Comparison of ENCODE assay signal across 13 cellular contexts in the genomic region with DNA sequence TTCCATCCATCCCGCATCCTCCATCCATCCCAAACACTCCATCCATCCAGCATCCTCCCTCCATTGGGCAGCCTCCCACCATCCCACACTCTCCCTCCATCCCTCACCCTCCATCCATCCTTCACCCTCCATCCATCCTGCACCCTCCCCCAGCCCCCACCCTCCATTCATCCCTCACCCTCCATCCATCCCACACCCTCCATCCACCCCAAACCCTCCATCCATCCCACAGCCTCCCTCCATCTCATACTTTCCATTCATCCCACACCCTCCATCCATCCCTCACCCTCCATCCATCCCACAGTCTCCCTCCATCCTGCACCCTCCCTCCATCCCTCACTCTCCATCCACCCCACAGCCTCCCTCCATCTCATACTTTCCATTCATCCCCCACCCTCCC.
DNase-seq lines count a peak whose midpoint lies in the region; ATAC-seq and TF ChIP-seq lines count a peak whose summit lies in the region.
"Had no signal": no experiment of that assay in that cellular context is flagged by ENCODE, and none has a peak within 500 bp of the region (broad histone marks: within the 10 kb centered on the region; RNA-seq: fewer than 3 reads in every experiment).

No MANE protein-coding gene starts in this region.

- no peak overlapping the region for H3K27ac ChIP-seq in psoas muscle
- H3K27ac ChIP-seq: KMS-11, neutrophil had no signal

- H3K4me1 ChIP-seq in psoas muscle = no peaks in the 10 kb centered on the region
- H3K4me1 ChIP-seq: HAP-1 had no signal

- H3K27me3 ChIP-seq in psoas muscle (ENCODE audit: insufficient read depth in 3 of 3, low read length in 2 of 3) = no peaks in the 10 kb centered on the region

- no peaks in the 10 kb centered on the region for H3K36me3 ChIP-seq in psoas muscle (ENCODE audit: insufficient read depth in 1 of 2, low read depth in 1 of 2)
- H3K36me3 ChIP-seq: HAP-1, neutrophil had no signal

- H3K9me3 Mint-ChIP-seq in activated CD4-positive, alpha-beta memory T cell treated with anti-CD3 and anti-CD28 coated beads, Interleukin-2, amount 10 ng/mL, durations not matched to agents 7 days and 5 days = no peaks in the 10 kb centered on the region
- H3K9me3 Mint-ChIP-seq: stimulated activated naive B cell treated with anti-CD40 and anti-IgM and Interleukin-4, amounts not matched to agents 10 μg/mL and 1 μg/mL and 100 μg/mL, for 72 hours had no signal

- H3K4me3 Mint-ChIP-seq in activated CD4-positive, alpha-beta memory T cell treated with anti-CD3 and anti-CD28 coated beads, Interleukin-2, amount 10 ng/mL, durations not matched to agents 7 days and 5 days = no peak overlapping the region
- H3K4me3 Mint-ChIP-seq: stimulated activated naive B cell treated with anti-CD40 and anti-IgM and Interleukin-4, amounts not matched to agents 10 μg/mL and 1 μg/mL and 100 μg/mL, for 72 hours had no signal

- no peaks in the 10 kb centered on the region for H3K9me3 ChIP-seq in psoas muscle
- H3K9me3 ChIP-seq: HAP-1, neutrophil had no signal

- no peak for TF ChIP-seq POLR2A in NB4 (IDR thresholded peaks at IDR 0.05; ENCODE audit: extremely low read depth, insufficient read length)

- POLR2A ChIA-PET in activated CD4-positive, alpha-beta memory T cell treated with anti-CD3 and anti-CD28 coated beads, Interleukin-2, amount 10 ng/mL, durations not matched to agents 7 days and 5 days (lab: Charles Lee) = no interaction called here

- DNase-seq in ELR (ENCODE audit: low read depth) (peak; percentile 1), NB4 (ENCODE audit: low read depth) (peak; percentile 14), glomerular visceral epithelial cell (ENCODE audit: extremely low spot score) (peak; percentile 23), psoas muscle (no peak), HT-29 (ENCODE audit: low spot score) (no peak), hippocampal formation (lab: John Stamatoyannopoulos, UW) (no peak), T1000 (lab: John Stamatoyannopoulos, UW) (no peak)
- no peak for DNase-seq in activated CD4-positive, alpha-beta memory T cell treated with anti-CD3 and anti-CD28 coated beads, Interleukin-2, amount 10 ng/mL, durations not matched to agents 7 days and 5 days
- DNase-seq: activated CD4-positive, alpha-beta T cell treated with anti-CD3 and anti-CD28 coated beads for 4 hours; stimulated activated naive B cell treated with anti-CD40 and anti-IgM and Interleukin-4, amounts not matched to agents 10 μg/mL and 1 μg/mL and 100 μg/mL, for 72 hours had no signal

- 100% methylated on average over 1 of the region's 1 CpG for WGBS in psoas muscle, 3 donors

- ATAC-seq in psoas muscle = peak in 3 of 4 donors; percentile 40 to 58 (median 53)
- ATAC-seq: stimulated activated naive B cell treated with anti-CD40 and anti-IgM and Interleukin-4, amounts not matched to agents 10 μg/mL and 1 μg/mL and 100 μg/mL, for 72 hours had no signal

- TF ChIP-seq CTCF in NB4 (IDR thresholded peaks at IDR 0.05; ENCODE audit: low read depth, low read length) = no peak
- TF ChIP-seq CTCF in psoas muscle (IDR thresholded peaks at IDR 0.05) = no peak

- H3K4me3 ChIP-seq in NB4 (ENCODE audit: low read depth, low read length) = no peak overlapping the region
- H3K4me3 ChIP-seq in psoas muscle = no peak overlapping the region
- H3K4me3 ChIP-seq: HAP-1 had no signal

- no peaks in the 10 kb centered on the region for H3K4me1 Mint-ChIP-seq in activated CD4-positive, alpha-beta memory T cell treated with anti-CD3 and anti-CD28 coated beads, Interleukin-2, amount 10 ng/mL, durations not matched to agents 7 days and 5 days
- H3K4me1 Mint-ChIP-seq: stimulated activated naive B cell treated with anti-CD40 and anti-IgM and Interleukin-4, amounts not matched to agents 10 μg/mL and 1 μg/mL and 100 μg/mL, for 72 hours had no signal

- intact Hi-C loops in psoas muscle (cut with DNase I) = no loop called here

- CTCF ChIA-PET in activated CD4-positive, alpha-beta memory T cell treated with anti-CD3 and anti-CD28 coated beads, Interleukin-2, amount 10 ng/mL, durations not matched to agents 7 days and 5 days (lab: Charles Lee) = no interaction called here

- no peaks in the 10 kb centered on the region for H3K27me3 Mint-ChIP-seq in activated CD4-positive, alpha-beta memory T cell treated with anti-CD3 and anti-CD28 coated beads, Interleukin-2, amount 10 ng/mL, durations not matched to agents 7 days and 5 days

- no peak overlapping the region for H3K27ac Mint-ChIP-seq in activated CD4-positive, alpha-beta memory T cell treated with anti-CD3 and anti-CD28 coated beads, Interleukin-2, amount 10 ng/mL, durations not matched to agents 7 days and 5 days
- H3K27ac Mint-ChIP-seq: stimulated activated naive B cell treated with anti-CD40 and anti-IgM and Interleukin-4, amounts not matched to agents 10 μg/mL and 1 μg/mL and 100 μg/mL, for 72 hours had no signal

- H3K36me3 Mint-ChIP-seq in activated CD4-positive, alpha-beta memory T cell treated with anti-CD3 and anti-CD28 coated beads, Interleukin-2, amount 10 ng/mL, durations not matched to agents 7 days and 5 days (ENCODE audit: low read depth) = no peaks in the 10 kb centered on the region
- H3K36me3 Mint-ChIP-seq: stimulated activated naive B cell treated with anti-CD40 and anti-IgM and Interleukin-4, amounts not matched to agents 10 μg/mL and 1 μg/mL and 100 μg/mL, for 72 hours had no signal

Comparison
In these comparisons a context has a peak if more than half of its experiments do, and no peak if none do; other contexts are left out.
1. DNase-seq: peak in ELR (single experiment), NB4 (single experiment) and glomerular visceral epithelial cell (single experiment); none in psoas muscle (0 of 2), HT-29 (single experiment), activated CD4-positive, alpha-beta memory T cell treated with anti-CD3 and anti-CD28 coated beads, Interleukin-2, amount 10 ng/mL, durations not matched to agents 7 days and 5 days (single experiment), hippocampal formation (0 of 2) and T1000 (single experiment).